8 cellular contexts compared by ENCODE assay signal in genomic region chr17:62703776-62704380, GRCh38.
DNase-seq lines count a peak whose midpoint lies in the region; ATAC-seq, FAIRE-seq and TF ChIP-seq lines count a peak whose summit lies in the region.

No MANE protein-coding gene starts in this region.

- no peak for FAIRE-seq in bronchial epithelial cell (lab: Jason Lieb, UNC)
- FAIRE-seq in keratinocyte (lab: Jason Lieb, UNC), result no peak

- in situ Hi-C loops in GM13976 (cut with MboI; ENCODE audit: low sequenced_read_pairs, unreplicated experiment), result loop anchor here (10.0 kb wide), 1 partner anchor 271 kb away; no protein-coding TSS in a partner anchor

- no peaks in the 10 kb centered on the region for H3K27me3 ChIP-seq in bronchial epithelial cell (ENCODE audit: control insufficient read depth, insufficient read depth, low read length)
- H3K27me3 ChIP-seq in keratinocyte (ENCODE audit: control insufficient read depth, extremely low read depth, insufficient read depth, low read length), result no peaks in the 10 kb centered on the region

- H2AFZ ChIP-seq in keratinocyte (ENCODE audit: control insufficient read depth, low read length), result peak overlapping the region; percentile 75

- dilution Hi-C loops in keratinocyte (cut with MboI; ENCODE audit: extremely low pct_ligation_motif_present, low sequenced_read_pairs), result no loop called here

- H3K4me3 ChIP-seq in bronchial epithelial cell (ENCODE audit: low read depth, low read length) (peak overlapping the region; percentile 44), keratinocyte (ENCODE audit: control insufficient read depth in 2 of 3, extremely low read depth in 1 of 3, insufficient read depth in 2 of 3, low read depth in 1 of 3, low read length in 3 of 3) (peak overlapping the region; percentile 51 to 76 (median 67))

- H3K9ac ChIP-seq in keratinocyte (ENCODE audit: control insufficient read depth, extremely low read depth, insufficient read depth, low read length), result peak overlapping the region; percentile 85

- H3K9me3 ChIP-seq in keratinocyte (ENCODE audit: control insufficient read depth, low read depth, low read length), result no peaks in the 10 kb centered on the region

- no peaks in the 10 kb centered on the region for H3K9me1 ChIP-seq in keratinocyte (ENCODE audit: control insufficient read depth, extremely low read depth, insufficient read depth, low read length)

- ATAC-seq in HG02678 (IDR thresholded peaks at IDR 0.05; ENCODE audit: unreplicated experiment), result peak; percentile 87

- peak; percentile 93 for TF ChIP-seq CTCF in GM13976 (IDR thresholded peaks at IDR 0.05; ENCODE audit: borderline replicate concordance, control extremely low read depth, extremely low read depth, insufficient read depth, missing control alignments)
- TF ChIP-seq CTCF in VCaP (conservative IDR thresholded peaks at IDR 0.05), result peak; percentile 91
- TF ChIP-seq CTCF in bronchial epithelial cell (IDR thresholded peaks at IDR 0.05; ENCODE audit: insufficient read depth, low read length, severe bottlenecking), result peak; percentile 89
- peak; percentile 48 to 90 (median 87) for TF ChIP-seq CTCF in keratinocyte (optimal IDR thresholded peaks at IDR 0.05 in 1 of 3, IDR thresholded peaks at IDR 0.05 in 1 of 3, conservative IDR thresholded peaks at IDR 0.05 in 1 of 3; ENCODE audit: extremely low read depth in 1 of 3, insufficient read depth in 2 of 3, low read length in 3 of 3)

- H3K79me2 ChIP-seq in keratinocyte (ENCODE audit: control insufficient read depth, insufficient read depth, low read length), result no peaks in the 10 kb centered on the region

- H4K20me1 ChIP-seq in keratinocyte (ENCODE audit: control insufficient read depth, extremely low read depth, insufficient read depth, low read length), result no peaks in the 10 kb centered on the region

- DNase-seq in GM13976 (ENCODE audit: low spot score) (peak; percentile 86), NCI-H2029 treated with DMSO at 0.1 percent for 48 hours (lab: John Stamatoyannopoulos, UW) (peak; percentile 6), bronchial epithelial cell (ENCODE audit: low read depth) (peak; percentile 22), keratinocyte (ENCODE audit: low read depth, low spot score) (no peak), 8988T (no peak)
- peak; percentile 39 to 64 (median 58) for DNase-seq in stimulated activated CD4-positive, alpha-beta T cell treated with anti-CD3 and anti-CD28 coated beads, Interleukin-12 subunit alpha, Interleukin-12 subunit beta, amount 100 ng/mL, for 48 hours (ENCODE audit: low read depth in 2 of 3, low spot score in 1 of 3)

- H3K36me3 ChIP-seq in bronchial epithelial cell (ENCODE audit: control insufficient read depth, insufficient read depth, low read length) (no peaks in the 10 kb centered on the region), keratinocyte (ENCODE audit: control insufficient read depth in 2 of 2, extremely low read depth in 1 of 2, insufficient read depth in 2 of 2, low read length in 2 of 2) (no peaks in the 10 kb centered on the region)

- peaks cover 29% of the 10 kb centered on the region for H3K4me1 ChIP-seq in keratinocyte (ENCODE audit: control insufficient read depth, extremely low read depth, insufficient read depth, low read length)

- H3K27ac ChIP-seq in VCaP (peak overlapping the region; percentile 63; the same call in 1 of the 2 replicates), keratinocyte (ENCODE audit: control insufficient read depth, insufficient read depth, low read length) (peak overlapping the region; percentile 84)

- H3K4me2 ChIP-seq in keratinocyte (ENCODE audit: control insufficient read depth, extremely low read depth, insufficient read depth, low read depth, low read length), result peak overlapping the region; percentile 98

Comparison
In these comparisons a context has a peak if more than half of its experiments do, and no peak if none do; other contexts are left out.
1. DNase-seq: peak in GM13976 (single experiment), NCI-H2029 treated with DMSO at 0.1 percent for 48 hours (single experiment), bronchial epithelial cell (single experiment) and stimulated activated CD4-positive, alpha-beta T cell treated with anti-CD3 and anti-CD28 coated beads, Interleukin-12 subunit alpha, Interleukin-12 subunit beta, amount 100 ng/mL, for 48 hours (3 of 3); none in keratinocyte (single experiment) and 8988T (single experiment).
2. Peak in every context shown above with its lines, with median percentiles within 50 percentile points of each other: CTCF ChIP-seq.